Comparison of ENCODE assay signal across 8 cellular contexts in genomic region chr1:153945131-153945794, GRCh38. TPM values are rescaled to one million over a fixed set of nuclear protein-coding genes. Genes with fewer than 3 reads are reported as not detected.
DNase-seq lines count a peak whose midpoint lies in the region; ATAC-seq and TF ChIP-seq lines count a peak whose summit lies in the region.

No MANE protein-coding gene starts in this region.

- peaks cover 3% of the 10 kb centered on the region for H3K4me1 Mint-ChIP-seq in glutamatergic neuron (ENCODE audit: low read depth, unreplicated experiment)

- no peaks in the 10 kb centered on the region for H3K27me3 ChIP-seq in AG04450 (ENCODE audit: control insufficient read depth, insufficient read depth, low read length)
- no peaks in the 10 kb centered on the region for H3K27me3 ChIP-seq in prostate gland (replicated peaks; ENCODE audit: insufficient read depth)
- H3K27me3 ChIP-seq in aorta (ENCODE audit: control insufficient read depth in 1 of 2, insufficient read depth in 2 of 2, low read length in 1 of 2) = no peaks in the 10 kb centered on the region

- H3K36me3 ChIP-seq in prostate gland = no peaks in the 10 kb centered on the region
- peaks cover 2 to 7% of the 10 kb centered on the region in 2 donors for H3K36me3 ChIP-seq in aorta (ENCODE audit: control insufficient read depth in 1 of 2, insufficient read depth in 2 of 2, low read length in 1 of 2)

- H3K4me3 Mint-ChIP-seq in glutamatergic neuron (ENCODE audit: unreplicated experiment) = peak overlapping the region; percentile 89

- peak; percentile 8 for ATAC-seq in GM21390 (IDR thresholded peaks at IDR 0.05; ENCODE audit: unreplicated experiment)
- peak; percentile 63 for ATAC-seq in aorta (ENCODE audit: low FRiP score)
- ATAC-seq in GM19467 (IDR thresholded peaks at IDR 0.05; ENCODE audit: unreplicated experiment) = no peak

- peaks cover 7% of the 10 kb centered on the region for H3K9me3 Mint-ChIP-seq in glutamatergic neuron (ENCODE audit: unreplicated experiment)

- H3K27ac Mint-ChIP-seq in glutamatergic neuron (ENCODE audit: unreplicated experiment) = peak overlapping the region; percentile 84

- H3K27ac ChIP-seq in AG04450 (ENCODE audit: low read depth, low read length) = peak overlapping the region; percentile 61
- H3K27ac ChIP-seq in prostate gland = peak overlapping the region; percentile 92 to 96
- H3K27ac ChIP-seq in aorta (ENCODE audit: low read depth in 1 of 2, low read length in 2 of 2) = peak overlapping the region; percentile 17 to 76

- POLR2A ChIA-PET in AG04450 (lab: Yijun Ruan, JAX) = interaction anchor here (0.8 to 2.6 kb wide), 7 partner anchors 11 to 45 kb away, joined by 3 to 19 read pairs (median 7); partner anchors contain the start of genes CREB3L4, CRTC2, JTB and RPS27

- 39% methylated on average over 12 of the region's 12 CpGs for WGBS in prostate gland
- WGBS in aorta, 2 donors = 37 to 41% methylated on average over 12 of the region's 12 CpGs

- H3K4me1 ChIP-seq in prostate gland (replicated peaks) = no peaks in the 10 kb centered on the region
- no peaks in the 10 kb centered on the region for H3K4me1 ChIP-seq in aorta (ENCODE audit: control insufficient read depth in 1 of 2, insufficient read depth in 2 of 2, low read length in 2 of 2)

- intact Hi-C loops in prostate gland (cut with DNase I) = loop anchor here (5.0 kb wide), 3 partner anchors 42 to 148 kb away; partner anchors contain the start of gene RAB13
- intact Hi-C loops in aorta (cut with DNase I) = loop anchor here (1.0 to 5.0 kb wide), 3 partner anchors 22 to 148 kb away; no protein-coding TSS in a partner anchor

- H3K27me3 Mint-ChIP-seq in glutamatergic neuron (ENCODE audit: unreplicated experiment) = peaks cover 6% of the 10 kb centered on the region

- H3K36me3 Mint-ChIP-seq in glutamatergic neuron (ENCODE audit: unreplicated experiment) = no peaks in the 10 kb centered on the region

- no peak for DNase-seq in AG04450 (ENCODE audit: low read depth, low spot score)
- peak; percentile 82 for DNase-seq in RPMI8226
- DNase-seq in activated gamma-delta T cell treated with Interleukin-2 at 50 U/mL for 16 hours = peak; percentile 81
- no peak for DNase-seq in glutamatergic neuron
- no peak for DNase-seq in prostate gland (ENCODE audit: low spot score)
- peak in 1 of 2 donors; percentile 83 for DNase-seq in aorta

- TF ChIP-seq CTCF in AG04450 (IDR thresholded peaks at IDR 0.05; ENCODE audit: low read depth, low read length) = no peak
- TF ChIP-seq CTCF in glutamatergic neuron (IDR thresholded peaks at IDR 0.05; ENCODE audit: partially characterized antibody, unreplicated experiment) = no peak
- TF ChIP-seq CTCF in prostate gland (IDR thresholded peaks at IDR 0.05) = no peak

- H3K9me3 ChIP-seq in AG04450 (ENCODE audit: control insufficient read depth, insufficient read depth, low read length) (no peaks in the 10 kb centered on the region; the same call in 1 of the 2 replicates), prostate gland (no peaks in the 10 kb centered on the region), aorta (ENCODE audit: control insufficient read depth, low read length) (no peaks in the 10 kb centered on the region)

- H3K4me3 ChIP-seq in AG04450 (ENCODE audit: low read depth, low read length) (peak overlapping the region; percentile 86), prostate gland (peak overlapping the region; percentile 92 to 95), aorta (ENCODE audit: low read length in 2 of 2) (peak overlapping the region; percentile 93 to 97)

- TF ChIP-seq POLR2A in prostate gland (IDR thresholded peaks at IDR 0.05) = no peak

- CTCF ChIA-PET in AG04450 (lab: Charles Lee) = interaction anchor here (1.3 to 3.8 kb wide), 3 partner anchors 9 to 147 kb away, joined by 3 to 19 read pairs (median 7); no protein-coding TSS in a partner anchor

RNA-seq across cellular contexts. Expression of gene DENND4B, which starts 1.3 kb away (rescaled TPM):
- polyA plus RNA-seq in AG04450 (2011; rRNA removed) = 10.3 and 13.3 TPM in 2 replicates
- polyA minus RNA-seq in AG04450 (2011; rRNA and poly(A)+ RNA removed) = 21.4 and 23.1 TPM in 2 replicates
- total RNA-seq in glutamatergic neuron (ENCODE audit: unreplicated experiment) = 72.9 TPM
- 10 to 100 TPM; 18.1 to 28.3 TPM for total RNA-seq in prostate gland
- 10 to 100 TPM; 45.7 to 94.7 TPM for total RNA-seq in aorta
- 10 to 100 TPM in 1 of 2 donors, 1 to 10 TPM in 1; 6.6 to 34.6 TPM for polyA plus RNA-seq in aorta

RNA-seq across cellular contexts. Expression of gene CRTC2, which starts 13.1 kb away (rescaled TPM):
- polyA plus RNA-seq in AG04450 (2011; rRNA removed) = 12.7 and 13.8 TPM in 2 replicates
- polyA minus RNA-seq in AG04450 (2011; rRNA and poly(A)+ RNA removed) = 31.8 and 33.8 TPM in 2 replicates
- 47.3 TPM for total RNA-seq in glutamatergic neuron (ENCODE audit: unreplicated experiment)
- total RNA-seq in prostate gland = 10 to 100 TPM; 18.5 to 30.2 TPM
- 10 to 100 TPM; 31.2 to 49.7 TPM for total RNA-seq in aorta
- 10 to 100 TPM; 14.4 to 71.0 TPM for polyA plus RNA-seq in aorta

RNA-seq across cellular contexts. Expression of gene SLC39A1, which starts 18.1 kb away (rescaled TPM):
- 84.0 and 98.6 TPM in 2 replicates for polyA plus RNA-seq in AG04450 (2011; rRNA removed)
- 56.2 and 69.9 TPM in 2 replicates for polyA minus RNA-seq in AG04450 (2011; rRNA and poly(A)+ RNA removed)
- 28.1 TPM for total RNA-seq in glutamatergic neuron (ENCODE audit: unreplicated experiment)
- total RNA-seq in prostate gland = 100 to 1,000 TPM in 1 of 2 donors, 10 to 100 TPM in 1; 88.6 to 122 TPM
- total RNA-seq in aorta = 10 to 100 TPM; 88.9 to 91.1 TPM
- polyA plus RNA-seq in aorta = 10 to 100 TPM; 54.5 to 96.7 TPM

RNA-seq across cellular contexts. Expression of gene CREB3L4, which starts 22.4 kb away (rescaled TPM):
- 7.7 and 10.0 TPM in 2 replicates for polyA plus RNA-seq in AG04450 (2011; rRNA removed)
- 5.3 and 6.6 TPM in 2 replicates for polyA minus RNA-seq in AG04450 (2011; rRNA and poly(A)+ RNA removed)
- total RNA-seq in glutamatergic neuron (ENCODE audit: unreplicated experiment) = 14.3 TPM
- 100 to 1,000 TPM; 109 to 386 TPM for total RNA-seq in prostate gland
- total RNA-seq in aorta = 1 to 10 TPM; 5.0 to 8.9 TPM
- polyA plus RNA-seq in aorta = 10 to 100 TPM in 1 of 2 donors, 1 to 10 TPM in 1; 1.4 to 10.7 TPM

RNA-seq across cellular contexts. Expression of gene GATAD2B, which starts 22.5 kb away (rescaled TPM):
- polyA plus RNA-seq in AG04450 (2011; rRNA removed) = 4.8 and 6.8 TPM in 2 replicates
- polyA minus RNA-seq in AG04450 (2011; rRNA and poly(A)+ RNA removed) = 22.1 and 23.0 TPM in 2 replicates
- total RNA-seq in glutamatergic neuron (ENCODE audit: unreplicated experiment) = 57.6 TPM
- total RNA-seq in prostate gland = 10 to 100 TPM; 24.5 to 29.7 TPM
- 10 to 100 TPM; 52.3 to 67.8 TPM for total RNA-seq in aorta
- 1 to 10 TPM; 6.4 to 7.8 TPM for polyA plus RNA-seq in aorta

Comparison
In these comparisons a context has a peak if more than half of its experiments do, and no peak if none do; other contexts are left out.
1. DNase-seq: peak in RPMI8226 (single experiment) and activated gamma-delta T cell treated with Interleukin-2 at 50 U/mL for 16 hours (single experiment); none in AG04450 (single experiment), glutamatergic neuron (single experiment) and prostate gland (single experiment).
2. Peak in every context shown above with its lines, with median percentiles within 50 percentile points of each other: H3K27ac ChIP-seq and H3K4me3 ChIP-seq.